In the genomic region with DNA sequence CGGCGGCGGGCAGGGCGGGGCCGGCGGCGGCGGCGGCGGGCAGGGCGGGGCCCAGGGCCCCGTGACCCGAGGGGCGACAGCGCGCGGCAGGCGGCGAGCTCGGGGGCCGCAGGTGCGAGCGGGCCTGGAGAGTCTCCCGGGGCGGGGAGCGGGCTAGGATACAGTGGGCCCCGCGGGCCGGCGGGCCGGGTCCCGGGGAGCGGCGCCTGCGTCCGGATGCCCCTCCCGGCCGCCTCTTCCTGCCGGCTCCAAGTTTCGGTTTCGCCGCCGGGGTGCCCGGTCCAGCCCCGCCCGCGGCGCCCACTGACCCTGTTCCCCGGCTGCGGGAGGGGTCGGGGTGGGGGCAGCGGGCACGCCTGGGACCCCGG, we compare ENCODE assay signal across 9 cellular contexts. TPM values are rescaled to one million over a fixed set of nuclear protein-coding genes. Genes with fewer than 3 reads are reported as not detected.
DNase-seq lines count a peak whose midpoint lies in the region; ATAC-seq, FAIRE-seq and TF ChIP-seq lines count a peak whose summit lies in the region.
"Had no signal": no experiment of that assay in that cellular context is flagged by ENCODE, and none has a peak within 500 bp of the region (broad histone marks: within the 10 kb centered on the region; RNA-seq: fewer than 3 reads in every experiment).

A gene (plus strand): TSS at position 62 of the 368 bp plus-strand sequence. CDS start 2,830 bp downstream, outside the sequence.

- peak; percentile 36 for ATAC-seq in HG03354 (IDR thresholded peaks at IDR 0.05; ENCODE audit: poor library complexity, severe bottlenecking, unreplicated experiment)
- ATAC-seq in GM12878: peak; percentile 6
- no peak for ATAC-seq in GM21423 (IDR thresholded peaks at IDR 0.05; ENCODE audit: unreplicated experiment)

- no peaks in the 10 kb centered on the region for H3K9me2 ChIP-seq in hepatocyte (replicated peaks; ENCODE audit: insufficient read depth)

- SMC1A ChIA-PET in GM12878 (lab: Charles Lee; ENCODE audit: uncharacterized antibody, unreplicated experiment): no interaction called here

- POLR2A ChIA-PET in GM12878 (lab: Charles Lee): no interaction called here

- H3K27me3 ChIP-seq in GM12878 (replicated peaks in 1 of 2; ENCODE audit: control insufficient read depth in 2 of 2, insufficient read depth in 2 of 2, low read length in 1 of 2) (no peaks in the 10 kb centered on the region), hepatocyte (no peaks in the 10 kb centered on the region), sigmoid colon (no peaks in the 10 kb centered on the region)

- H3K36me3 ChIP-seq in GM12878 (ENCODE audit: control insufficient read depth in 2 of 2, insufficient read depth in 2 of 2, low read length in 1 of 2) (peaks cover 0 to 2% of the 10 kb centered on the region in 2 experiments; a peak in 1 of 4 replicates), hepatocyte (replicated peaks; ENCODE audit: insufficient read depth, low read depth) (no peaks in the 10 kb centered on the region), sigmoid colon (peaks cover 0 to 6% (median 1%) of the 10 kb centered on the region in 4 donors)

- H3K9ac ChIP-seq in GM12878 (ENCODE audit: control insufficient read depth, insufficient read depth, low read length): peak within 1 kb of the TSS; percentile 90

- H3K4me1 ChIP-seq in GM12878 (ENCODE audit: control insufficient read depth, insufficient read depth, low read length) (peaks cover 53% of the 10 kb centered on the region), hepatocyte (ENCODE audit: insufficient read depth) (peaks cover 27% of the 10 kb centered on the region), sigmoid colon (peaks cover 0 to 41% (median 39%) of the 10 kb centered on the region in 4 donors)

- H3K27ac ChIP-seq in GM12878 (ENCODE audit: control insufficient read depth, insufficient read depth) (peak within 1 kb of the TSS; percentile 82), hepatocyte (peak within 1 kb of the TSS; percentile 100), sigmoid colon (peak within 1 kb of the TSS; percentile 94 to 100 (median 99))

- H3K79me2 ChIP-seq in GM12878 (ENCODE audit: control insufficient read depth, insufficient read depth, low read length) (peaks cover 41% of the 10 kb centered on the region), hepatocyte (peaks cover 5% of the 10 kb centered on the region)

- BruUV-seq in GM12878 (replicated peaks; lab: Mats Ljungman, UMichigan): no TSS peak

- TF ChIP-seq EP300 in GM12878 (IDR thresholded peaks at IDR 0.05; ENCODE audit: borderline replicate concordance in 1 of 2, control insufficient read depth in 1 of 2, low read depth in 2 of 2, low read length in 2 of 2) (no peak), sigmoid colon (IDR thresholded peaks at IDR 0.05) (no peak)

- peak; percentile 77 for TF ChIP-seq POLR2A in GM12878 (IDR thresholded peaks at IDR 0.05; ENCODE audit: low read depth, low read length)
- peak in 1 of 2 donors; percentile 16 for TF ChIP-seq POLR2A in sigmoid colon (IDR thresholded peaks at IDR 0.05)

- CTCF ChIA-PET in GM12878 (lab: Yijun Ruan, JAX): no interaction called here

- TF ChIP-seq CTCF in GM12878 (IDR thresholded peaks at IDR 0.05 in 2 of 3, conservative IDR thresholded peaks at IDR 0.05 in 1 of 3; ENCODE audit: control insufficient read depth in 2 of 3, extremely low read depth in 1 of 3, insufficient read depth in 1 of 3, low read depth in 3 of 3, low read length in 3 of 3): no peak
- no peak for TF ChIP-seq CTCF in hepatocyte (IDR thresholded peaks at IDR 0.05; ENCODE audit: poor library complexity)
- no peak for TF ChIP-seq CTCF in sigmoid colon (IDR thresholded peaks at IDR 0.05)

- RAD21 ChIA-PET in GM12878 (lab: Charles Lee; ENCODE audit: unreplicated experiment): no interaction called here

- no peaks in the 10 kb centered on the region for H3K9me3 ChIP-seq in GM12878 (replicated peaks; ENCODE audit: control insufficient read depth, insufficient read depth, low read length)
- no peaks in the 10 kb centered on the region for H3K9me3 ChIP-seq in hepatocyte (ENCODE audit: low read depth)
- H3K9me3 ChIP-seq in sigmoid colon: no peaks in the 10 kb centered on the region

- H3K4me2 ChIP-seq in GM12878 (ENCODE audit: control insufficient read depth, insufficient read depth) (peak within 1 kb of the TSS; percentile 90), hepatocyte (peak within 1 kb of the TSS; percentile 98)

- 1% methylated on average over 12 of the region's 54 CpGs for WGBS in GM12878 (ENCODE audit: insufficient coverage, insufficient replicate concordance, low lambda C conversion rate, missing lambda C conversion rate)
- 0% methylated on average over 5 of the region's 54 CpGs for WGBS in hepatocyte (ENCODE audit: low lambda C conversion rate, missing lambda C conversion rate)
- WGBS in sigmoid colon, 2 donors: 0 to 1% methylated on average over 53 to 54 of the region's 54 CpGs

- H4K20me1 ChIP-seq in GM12878 (ENCODE audit: control insufficient read depth, insufficient read depth): peaks cover 2% of the 10 kb centered on the region; the same call in 1 of the 2 replicates
- peaks cover 2% of the 10 kb centered on the region for H4K20me1 ChIP-seq in hepatocyte (ENCODE audit: insufficient read depth, poor library complexity, severe bottlenecking)

- H2AFZ ChIP-seq in GM12878 (ENCODE audit: control insufficient read depth, low read depth, low read length) (peak within 1 kb of the TSS; percentile 67), hepatocyte (peak within 1 kb of the TSS; percentile 49)

- H3K4me3 ChIP-seq in GM12878 (peak within 1 kb of the TSS; percentile 97), hepatocyte (peak within 1 kb of the TSS; percentile 99), sigmoid colon (peak within 1 kb of the TSS; percentile 87 to 100 (median 98))

- peak; percentile 33 to 35 for DNase-seq in NCI-H2081 (lab: John Stamatoyannopoulos, UW)
- DNase-seq in NCI-H2081 treated with DMSO at 0.1 percent for 48 hours (lab: John Stamatoyannopoulos, UW): no peak
- peak; percentile 42 for DNase-seq in T follicular helper cell (ENCODE audit: low read depth)
- DNase-seq in GM12878 (ENCODE audit: low read depth, low spot score): no peak
- DNase-seq in hepatocyte (ENCODE audit: low spot score): peak; percentile 79
- no peak for DNase-seq in sigmoid colon

- TF ChIP-seq RAD21 in GM12878 (IDR thresholded peaks at IDR 0.05; ENCODE audit: insufficient read depth, low read depth, low read length): no peak

- FAIRE-seq in GM12878 (lab: Jason Lieb, UNC): no peak
- FAIRE-seq: G401.6 had no signal

- in situ Hi-C loops in GM12878 (cut with MboI): no loop called here

- intact Hi-C loops in GM12878 (cut with micrococcal nuclease; ENCODE audit: unreplicated experiment) (no loop called here), sigmoid colon (cut with DNase I) (loop anchor here (2.0 to 5.0 kb wide), 5 partner anchors 38 to 418 kb away; a partner anchor contains a TSS)

TF ChIP-seq in GM12878, 131 proteins besides CTCF, POLR2A, EP300 and RAD21 (continues in another document):
- TF ChIP-seq, protein P1, sequence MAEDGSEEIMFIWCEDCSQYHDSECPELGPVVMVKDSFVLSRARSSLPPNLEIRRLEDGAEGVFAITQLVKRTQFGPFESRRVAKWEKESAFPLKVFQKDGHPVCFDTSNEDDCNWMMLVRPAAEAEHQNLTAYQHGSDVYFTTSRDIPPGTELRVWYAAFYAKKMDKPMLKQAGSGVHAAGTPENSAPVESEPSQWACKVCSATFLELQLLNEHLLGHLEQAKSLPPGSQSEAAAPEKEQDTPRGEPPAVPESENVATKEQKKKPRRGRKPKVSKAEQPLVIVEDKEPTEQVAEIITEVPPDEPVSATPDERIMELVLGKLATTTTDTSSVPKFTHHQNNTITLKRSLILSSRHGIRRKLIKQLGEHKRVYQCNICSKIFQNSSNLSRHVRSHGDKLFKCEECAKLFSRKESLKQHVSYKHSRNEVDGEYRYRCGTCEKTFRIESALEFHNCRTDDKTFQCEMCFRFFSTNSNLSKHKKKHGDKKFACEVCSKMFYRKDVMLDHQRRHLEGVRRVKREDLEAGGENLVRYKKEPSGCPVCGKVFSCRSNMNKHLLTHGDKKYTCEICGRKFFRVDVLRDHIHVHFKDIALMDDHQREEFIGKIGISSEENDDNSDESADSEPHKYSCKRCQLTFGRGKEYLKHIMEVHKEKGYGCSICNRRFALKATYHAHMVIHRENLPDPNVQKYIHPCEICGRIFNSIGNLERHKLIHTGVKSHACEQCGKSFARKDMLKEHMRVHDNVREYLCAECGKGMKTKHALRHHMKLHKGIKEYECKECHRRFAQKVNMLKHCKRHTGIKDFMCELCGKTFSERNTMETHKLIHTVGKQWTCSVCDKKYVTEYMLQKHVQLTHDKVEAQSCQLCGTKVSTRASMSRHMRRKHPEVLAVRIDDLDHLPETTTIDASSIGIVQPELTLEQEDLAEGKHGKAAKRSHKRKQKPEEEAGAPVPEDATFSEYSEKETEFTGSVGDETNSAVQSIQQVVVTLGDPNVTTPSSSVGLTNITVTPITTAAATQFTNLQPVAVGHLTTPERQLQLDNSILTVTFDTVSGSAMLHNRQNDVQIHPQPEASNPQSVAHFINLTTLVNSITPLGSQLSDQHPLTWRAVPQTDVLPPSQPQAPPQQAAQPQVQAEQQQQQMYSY (CRISPR knock-in tag; IDR thresholded peaks at IDR 0.05): no peak
- TF ChIP-seq CEBPB (IDR thresholded peaks at IDR 0.05; ENCODE audit: borderline replicate concordance in 1 of 2, low read depth in 2 of 2, low read length in 2 of 2) (no peak), NR2C1 (IDR thresholded peaks at IDR 0.05) (no peak), JUNB (IDR thresholded peaks at IDR 0.05) (no peak)

RNA-seq across cellular contexts. Expression of the gene that starts here (rescaled TPM):
- 595 and 707 TPM in 2 replicates for total RNA-seq in GM12878 (2013; cell fraction: nucleolus; rRNA removed)
- 84.7 and 105 TPM in 2 replicates for total RNA-seq in GM12878 (2014; rRNA removed)
- 54.8 and 60.3 TPM in 2 replicates for total RNA-seq in GM12878 (2014; rRNA removed; fragmentation: Illumina TruSeq; extraction: Trizol)
- 129 and 145 TPM in 2 replicates for total RNA-seq in GM12878 (2021)
- 66.3 TPM for polyA plus RNA-seq in GM12878 (2011; ENCODE audit: low read depth)
- 58.2 and 76.8 TPM in 2 replicates for polyA plus RNA-seq in GM12878 (2011; rRNA removed)
- 51.9 and 56.6 TPM in 2 replicates for polyA plus RNA-seq in GM12878 (2011; cell fraction: cytosol; rRNA removed)
- polyA plus RNA-seq in GM12878 (2011; cell fraction: nucleus; rRNA removed): 460 and 635 TPM in 2 replicates
- 82.0 and 104 TPM in 2 replicates for polyA plus RNA-seq in GM12878 (2012)
- 97.1 and 113 TPM in 2 replicates for polyA plus RNA-seq in GM12878 (2014; fragmentation: Illumina TruSeq; extraction: Trizol)
- 10 to 100 TPM; 18.6 to 23.6 TPM for polyA plus RNA-seq in GM12878 (2014; fragmentation: Nextera tagmentation; extraction: Ambion mirVana)
- 79.3 and 95.1 TPM in 2 replicates for polyA plus RNA-seq in GM12878 (2014; rRNA removed)
- 10 to 100 TPM; 52.4 to 53.6 TPM for polyA plus RNA-seq in GM12878 (2016; fragmentation: Nextera tagmentation; extraction: Ambion mirVana)
- 191 and 202 TPM in 2 replicates for polyA minus RNA-seq in GM12878 (2011; rRNA and poly(A)+ RNA removed)
- polyA minus RNA-seq in GM12878 (2011; cell fraction: cytosol; rRNA and poly(A)+ RNA removed): 72.8 and 86.2 TPM in 2 replicates
- 196 and 291 TPM in 2 replicates for polyA minus RNA-seq in GM12878 (2011; cell fraction: nucleus; rRNA and poly(A)+ RNA removed)
- 53.1 and 57.4 TPM in 2 replicates for total RNA-seq in hepatocyte
- polyA plus RNA-seq in hepatocyte: 21.1 and 32.6 TPM in 2 replicates
- total RNA-seq in sigmoid colon: 100 to 1,000 TPM in 1 of 4 donors, 10 to 100 TPM in 3; 48.2 to 109 (median 52.7) TPM
- 100 to 1,000 TPM in 1 of 3 donors, 10 to 100 TPM in 1, 1 to 10 TPM in 1; 7.8 to 138 (median 14.6) TPM for polyA plus RNA-seq in sigmoid colon

Comparison
In these comparisons a context has a peak if more than half of its experiments do, and no peak if none do; other contexts are left out.
1. DNase-seq: peak in NCI-H2081 (2 of 2), T follicular helper cell (single experiment) and hepatocyte (single experiment); none in NCI-H2081 treated with DMSO at 0.1 percent for 48 hours (single experiment), GM12878 (single experiment) and sigmoid colon (single experiment).
2. Peak in every context shown above with its lines, with median percentiles within 50 percentile points of each other: H3K27ac ChIP-seq and H3K4me3 ChIP-seq.